15 cellular contexts compared by ENCODE assay signal in the genomic region with DNA sequence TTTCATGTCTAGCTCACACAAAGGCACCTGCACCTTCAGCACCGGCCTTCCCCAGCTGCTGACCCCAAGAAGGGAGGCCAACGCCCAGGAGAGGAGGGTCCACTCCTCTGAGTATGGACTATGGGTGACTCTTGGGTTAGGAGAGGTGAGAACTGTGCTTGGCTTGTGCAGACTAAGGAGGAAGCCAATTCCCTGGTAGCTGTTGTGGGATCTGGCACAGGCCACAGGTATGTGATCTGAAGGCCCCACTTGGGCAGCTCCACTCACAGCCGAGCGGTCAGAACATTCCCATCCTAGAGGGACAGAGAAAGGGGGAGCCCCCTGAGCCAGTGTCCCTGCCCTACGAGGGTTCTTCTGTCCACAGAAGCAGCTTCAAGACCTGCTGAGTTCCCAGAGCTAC. TPM values are rescaled to one million over a fixed set of nuclear protein-coding genes. Genes with fewer than 3 reads are reported as not detected.
A peak's percentile ranks its signal among the peaks of the same experiment; 100 is the strongest.
DNase-seq lines count a peak whose midpoint lies in the region; ATAC-seq, FAIRE-seq and TF ChIP-seq lines count a peak whose summit lies in the region.
"Had no signal": no experiment of that assay in that cellular context is flagged by ENCODE, and none has a peak within 500 bp of the region (broad histone marks: within the 10 kb centered on the region; RNA-seq: fewer than 3 reads in every experiment).

No MANE protein-coding gene starts in this region.

- peaks cover 0 to 1% (median 0%) of the 10 kb centered on the region in 7 donors for H3K27me3 ChIP-seq in spleen (replicated peaks in 1 of 7)
- H3K27me3 ChIP-seq in CD8-positive, alpha-beta memory T cell (ENCODE audit: insufficient read depth, low read length, poor library complexity, severe bottlenecking), result no peaks in the 10 kb centered on the region

- H3K27ac Mint-ChIP-seq in CD8-positive, alpha-beta memory T cell, result no peak overlapping the region
- no peak overlapping the region for H3K27ac Mint-ChIP-seq in mesothelial cell of epicardium
- H3K27ac Mint-ChIP-seq: activated CD4-positive, alpha-beta T cell treated with anti-CD3 and anti-CD28 coated beads, Interleukin-2, amount 10 ng/mL, durations not matched to agents 7 days and 5 days; stimulated activated naive CD8-positive, alpha-beta T cell treated with anti-CD3 and anti-CD28 coated beads, Interleukin-15, Interleukin-2, amounts not matched to agents 100 ng/mL and 50 ng/mL, for 24 hours had no signal

- H3K27me3 Mint-ChIP-seq in CD8-positive, alpha-beta memory T cell, result peaks cover 9 to 28% of the 10 kb centered on the region in 2 donors
- H3K27me3 Mint-ChIP-seq in mesothelial cell of epicardium (ENCODE audit: low read depth), result peaks cover 8% of the 10 kb centered on the region

- no peak for FAIRE-seq in GM12891 (lab: Jason Lieb, UNC)
- FAIRE-seq: frontal cortex had no signal

- H3K27ac ChIP-seq in KOPT-K1 (ENCODE audit: low read depth, low read length, poor library complexity, severe bottlenecking) (peak overlapping the region; percentile 32), spleen (peak overlapping the region in 4 of 8 donors; percentile 27 to 59 (median 40))
- H3K27ac ChIP-seq in CD8-positive, alpha-beta memory T cell (ENCODE audit: low read depth, low read length), result no peak overlapping the region

- 75 to 89% (median 83%) methylated on average over 5 of the region's 5 CpGs for WGBS in spleen, 5 donors

- no peaks in the 10 kb centered on the region for H3K9me3 ChIP-seq in KOPT-K1 (ENCODE audit: insufficient read depth, low read length, poor library complexity, severe bottlenecking)
- no peaks in the 10 kb centered on the region for H3K9me3 ChIP-seq in spleen
- no peaks in the 10 kb centered on the region for H3K9me3 ChIP-seq in CD8-positive, alpha-beta memory T cell (ENCODE audit: low read length)

- TF ChIP-seq CTCF in choroid plexus epithelial cell (conservative IDR thresholded peaks at IDR 0.05; ENCODE audit: low read depth, low read length) (no peak), spleen (IDR thresholded peaks at IDR 0.05 in 8 of 11, conservative IDR thresholded peaks at IDR 0.05 in 3 of 11) (no peak), mesothelial cell of epicardium (IDR thresholded peaks at IDR 0.05; ENCODE audit: unreplicated experiment) (no peak)

- peak; percentile 52 for DNase-seq in choroid plexus epithelial cell (ENCODE audit: low read depth)
- DNase-seq in kidney tubule cell (ENCODE audit: low spot score), result peak; percentile 17
- DNase-seq in spleen, result peak; percentile 53
- no peak for DNase-seq in GM12891 (ENCODE audit: insufficient read length, low spot score)
- DNase-seq in CD8-positive, alpha-beta memory T cell, result no peak
- DNase-seq in mesothelial cell of epicardium (ENCODE audit: low spot score in 2 of 2, unreplicated experiment in 2 of 2), result no peak
- DNase-seq: activated CD4-positive, alpha-beta T cell treated with anti-CD3 and anti-CD28 coated beads, Interleukin-2, amount 10 ng/mL, durations not matched to agents 7 days and 5 days; DMS 273 treated with DMSO at 0.1 percent for 48 hours; H7; KG1; NCI-H1694 had no signal

- H3K4me3 ChIP-seq in choroid plexus epithelial cell (ENCODE audit: low read depth, low read length) (no peak overlapping the region), spleen (no peak overlapping the region)
- no peak overlapping the region for H3K4me3 ChIP-seq in CD8-positive, alpha-beta memory T cell (ENCODE audit: low read length)

- no peak overlapping the region for H3K4me3 Mint-ChIP-seq in CD8-positive, alpha-beta memory T cell
- no peak overlapping the region for H3K4me3 Mint-ChIP-seq in mesothelial cell of epicardium
- H3K4me3 Mint-ChIP-seq: activated CD4-positive, alpha-beta T cell treated with anti-CD3 and anti-CD28 coated beads, Interleukin-2, amount 10 ng/mL, durations not matched to agents 7 days and 5 days; stimulated activated naive CD8-positive, alpha-beta T cell treated with anti-CD3 and anti-CD28 coated beads, Interleukin-15, Interleukin-2, amounts not matched to agents 100 ng/mL and 50 ng/mL, for 24 hours had no signal

- peaks cover 0 to under 1% (median 0%) of the 10 kb centered on the region in 6 donors for H3K4me1 ChIP-seq in spleen
- H3K4me1 ChIP-seq in CD8-positive, alpha-beta memory T cell (ENCODE audit: insufficient read depth, low read length), result no peaks in the 10 kb centered on the region

- intact Hi-C loops in spleen (cut with DNase I; ENCODE audit: low total_unique reads), result no loop called here

- H3K36me3 ChIP-seq in KOPT-K1 (ENCODE audit: insufficient read depth, low read length) (no peaks in the 10 kb centered on the region), spleen (no peaks in the 10 kb centered on the region)
- H3K36me3 ChIP-seq in CD8-positive, alpha-beta memory T cell (ENCODE audit: insufficient read depth, low read length), result no peaks in the 10 kb centered on the region

- ATAC-seq in GM19452 (IDR thresholded peaks at IDR 0.05; ENCODE audit: unreplicated experiment), result no peak

- no peaks in the 10 kb centered on the region for H3K9me3 Mint-ChIP-seq in CD8-positive, alpha-beta memory T cell
- H3K9me3 Mint-ChIP-seq in mesothelial cell of epicardium, result peaks cover 4% of the 10 kb centered on the region
- H3K9me3 Mint-ChIP-seq: activated CD4-positive, alpha-beta T cell treated with anti-CD3 and anti-CD28 coated beads, Interleukin-2, amount 10 ng/mL, durations not matched to agents 7 days and 5 days; stimulated activated naive CD8-positive, alpha-beta T cell treated with anti-CD3 and anti-CD28 coated beads, Interleukin-15, Interleukin-2, amounts not matched to agents 100 ng/mL and 50 ng/mL, for 24 hours had no signal

- no peaks in the 10 kb centered on the region for H3K4me1 Mint-ChIP-seq in CD8-positive, alpha-beta memory T cell
- H3K4me1 Mint-ChIP-seq in mesothelial cell of epicardium, result no peaks in the 10 kb centered on the region

- TF ChIP-seq POLR2A in spleen (IDR thresholded peaks at IDR 0.05) (no peak), GM12891 (IDR thresholded peaks at IDR 0.05; ENCODE audit: low read depth, low read length) (no peak)

- POLR2A ChIA-PET in CD8-positive, alpha-beta memory T cell (lab: Charles Lee), result no interaction called here

- CTCF ChIA-PET in CD8-positive, alpha-beta memory T cell (lab: Charles Lee), result interaction anchor here (1.8 kb wide), 1 partner anchor 35 kb away, joined by 5 read pairs; no protein-coding TSS in a partner anchor

- H3K36me3 Mint-ChIP-seq in CD8-positive, alpha-beta memory T cell, result no peaks in the 10 kb centered on the region
- no peaks in the 10 kb centered on the region for H3K36me3 Mint-ChIP-seq in mesothelial cell of epicardium

TF ChIP-seq in GM12891, 5 proteins besides CTCF, POLR2A, EP300 and RAD21:
- TF ChIP-seq POLR2AphosphoS5 (IDR thresholded peaks at IDR 0.05; ENCODE audit: low read depth, low read length), result no peak
- TF ChIP-seq POU2F2 (IDR thresholded peaks at IDR 0.05; ENCODE audit: low read depth, low read length), result no peak
- no peak for TF ChIP-seq SPI1 (IDR thresholded peaks at IDR 0.05; ENCODE audit: low read depth, low read length)

RNA-seq across cellular contexts. Expression of a gene that starts 52.8 kb away (rescaled TPM):
- total RNA-seq in spleen (10 to 100 TPM in 5 of 7 donors, 1 to 10 TPM in 2; 8.6 to 22.5 (median 14.4) TPM), mesothelial cell of epicardium (24.7 to 26.7 TPM (median 25.4 TPM) in 3 replicates)
- polyA plus RNA-seq in spleen, result 1 to 10 TPM; 5.0 to 9.3 (median 6.4) TPM
- 9.0 TPM for polyA plus RNA-seq in GM12891 (2012; ENCODE audit: low read depth, missing spikeins)
- total RNA-seq in CD8-positive, alpha-beta memory T cell, result 10 to 100 TPM; 45.1 TPM
- 6.8 TPM for polyA plus RNA-seq in CD8-positive, alpha-beta memory T cell

Comparison
In these comparisons a context has a peak if more than half of its experiments do, and no peak if none do; other contexts are left out.
1. DNase-seq: peak in choroid plexus epithelial cell (single experiment), kidney tubule cell (single experiment) and spleen (single experiment); none in GM12891 (single experiment), CD8-positive, alpha-beta memory T cell (0 of 5) and mesothelial cell of epicardium (0 of 2).